Comparison of ENCODE assay signal across 8 cellular contexts in genomic region chr5:119269061-119269579, GRCh38.
DNase-seq lines count a peak whose midpoint lies in the region; ATAC-seq and TF ChIP-seq lines count a peak whose summit lies in the region.

No MANE protein-coding gene starts in this region.

- ATAC-seq in HG02763 (IDR thresholded peaks at IDR 0.05; ENCODE audit: unreplicated experiment) (peak; percentile 7), GM18520 (IDR thresholded peaks at IDR 0.05; ENCODE audit: unreplicated experiment) (no peak)

- H3K36me3 Mint-ChIP-seq in glutamatergic neuron (ENCODE audit: unreplicated experiment) = no peaks in the 10 kb centered on the region

- no peak for TF ChIP-seq CTCF in glutamatergic neuron (IDR thresholded peaks at IDR 0.05; ENCODE audit: partially characterized antibody, unreplicated experiment)

- H3K9me3 Mint-ChIP-seq in glutamatergic neuron (ENCODE audit: unreplicated experiment) = peaks cover 7% of the 10 kb centered on the region

- no peaks in the 10 kb centered on the region for H3K4me1 Mint-ChIP-seq in glutamatergic neuron (ENCODE audit: low read depth, unreplicated experiment)

- peak overlapping the region; percentile 23 for H3K27ac Mint-ChIP-seq in glutamatergic neuron (ENCODE audit: unreplicated experiment)

- peak overlapping the region; percentile 93 for H3K4me3 Mint-ChIP-seq in glutamatergic neuron (ENCODE audit: unreplicated experiment)

- H3K27me3 Mint-ChIP-seq in glutamatergic neuron (ENCODE audit: unreplicated experiment) = no peaks in the 10 kb centered on the region

- DNase-seq in activated CD4-positive, alpha-beta T cell treated with anti-CD3 and anti-CD28 coated beads for 4 hours = peak; percentile 44 to 49
- no peak for DNase-seq in activated CD4-positive, alpha-beta T cell treated with anti-CD3 and anti-CD28 coated beads, Interleukin-2, amount 50 U/mL, for 4 hours
- DNase-seq in NCI-H510A (lab: John Stamatoyannopoulos, UW) (peak; percentile 36), glutamatergic neuron (no peak), pons (ENCODE audit: low spot score) (peak; percentile 27)
- DNase-seq in activated effector memory CD4-positive, alpha-beta T cell treated with Interleukin-2 at 50 U/mL for 16 hours = peak; percentile 23

Comparison
In these comparisons a context has a peak if more than half of its experiments do, and no peak if none do; other contexts are left out.
1. DNase-seq: peak in activated CD4-positive, alpha-beta T cell treated with anti-CD3 and anti-CD28 coated beads for 4 hours (2 of 2), NCI-H510A (single experiment), activated effector memory CD4-positive, alpha-beta T cell treated with Interleukin-2 at 50 U/mL for 16 hours (single experiment) and pons (single experiment); none in activated CD4-positive, alpha-beta T cell treated with anti-CD3 and anti-CD28 coated beads, Interleukin-2, amount 50 U/mL, for 4 hours (0 of 2) and glutamatergic neuron (single experiment).